8 cellular contexts compared by ENCODE assay signal in genomic region chr14:57390806-57391562, GRCh38. TPM values are rescaled to one million over a fixed set of nuclear protein-coding genes. Genes with fewer than 3 reads are reported as not detected.
DNase-seq lines count a peak whose midpoint lies in the region; ATAC-seq and TF ChIP-seq lines count a peak whose summit lies in the region.

No MANE protein-coding gene starts in this region.

- H3K36me3 Mint-ChIP-seq in activated naive CD4-positive, alpha-beta T cell treated with anti-CD3 and anti-CD28 coated beads, Interleukin-2, amount 50 U/mL, for 24 hours: no peaks in the 10 kb centered on the region

- H3K4me3 Mint-ChIP-seq in activated naive CD4-positive, alpha-beta T cell treated with anti-CD3 and anti-CD28 coated beads, Interleukin-2, amount 50 U/mL, for 24 hours: peak overlapping the region; percentile 97

- no TSS peak for BruUV-seq in Panc1 (replicated peaks; lab: Mats Ljungman, UMichigan)

- in situ Hi-C loops in Panc1 (cut with HindIII; ENCODE audit: low pct_unique_long_range_greater_than_20kb, low sequenced_read_pairs): no loop called here

- no peak for TF ChIP-seq CTCF in AG10803 (conservative IDR thresholded peaks at IDR 0.05; ENCODE audit: low read length)
- TF ChIP-seq CTCF in Panc1 (IDR thresholded peaks at IDR 0.05): no peak
- TF ChIP-seq CTCF in heart right ventricle (IDR thresholded peaks at IDR 0.05): peak in 1 of 9 donors; percentile 24

- H3K27me3 ChIP-seq in Panc1 (ENCODE audit: control insufficient read depth, insufficient read depth, low read length) (no peaks in the 10 kb centered on the region), heart right ventricle (no peaks in the 10 kb centered on the region)

- intact Hi-C loops in Panc1 (cut with micrococcal nuclease; ENCODE audit: unreplicated experiment) (no loop called here), heart right ventricle (cut with DNase I) (loop anchor here in 1 of 10 donors (10.0 kb wide), 1 partner anchor 126 kb away; the partner anchor contains the start of genes AP5M1 and EXOC5), posterior cingulate gyrus (cut with DNase I) (loop anchor here (5.0 kb wide), 1 partner anchor 124 kb away; the partner anchor contains the start of genes AP5M1 and EXOC5)

- no peaks in the 10 kb centered on the region for H3K9me3 Mint-ChIP-seq in activated naive CD4-positive, alpha-beta T cell treated with anti-CD3 and anti-CD28 coated beads, Interleukin-2, amount 50 U/mL, for 24 hours

- DNase-seq in AG10803 (ENCODE audit: low read depth) (peak; percentile 28), Panc1 (ENCODE audit: low read depth, low spot score) (no peak), heart right ventricle (peak; percentile 4 to 35), posterior cingulate gyrus (peak in 8 of 10 donors; percentile 9 to 89 (median 36)), kidney glomerular epithelial cell (lab: John Stamatoyannopoulos, UW) (no peak)

- 0 to 1% methylated on average over 71 to 74 of the region's 75 CpGs for WGBS in heart right ventricle, 2 donors

- no peak overlapping the region for H3K27ac Mint-ChIP-seq in activated naive CD4-positive, alpha-beta T cell treated with anti-CD3 and anti-CD28 coated beads, Interleukin-2, amount 50 U/mL, for 24 hours

- H3K9me3 ChIP-seq in Panc1 (ENCODE audit: control insufficient read depth, insufficient read depth, low read depth, low read length) (no peaks in the 10 kb centered on the region), heart right ventricle (no peaks in the 10 kb centered on the region)

- H3K27me3 Mint-ChIP-seq in activated naive CD4-positive, alpha-beta T cell treated with anti-CD3 and anti-CD28 coated beads, Interleukin-2, amount 50 U/mL, for 24 hours: no peaks in the 10 kb centered on the region

- CTCF ChIA-PET in Panc1 (lab: Charles Lee): no interaction called here

- H3K36me3 ChIP-seq in Panc1 (ENCODE audit: control insufficient read depth, insufficient read depth, low read length) (peaks cover 5% of the 10 kb centered on the region; the same call in 1 of the 2 replicates), heart right ventricle (peaks cover 0 to 13% (median 0%) of the 10 kb centered on the region in 9 donors)

- peaks cover 50% of the 10 kb centered on the region for H3K4me1 Mint-ChIP-seq in activated naive CD4-positive, alpha-beta T cell treated with anti-CD3 and anti-CD28 coated beads, Interleukin-2, amount 50 U/mL, for 24 hours

- H3K4me1 ChIP-seq in Panc1 (ENCODE audit: control insufficient read depth, insufficient read depth, low read length): peaks cover 8% of the 10 kb centered on the region; the same call in 1 of the 2 replicates
- H3K4me1 ChIP-seq in heart right ventricle: peaks cover 3 to 46% (median 37%) of the 10 kb centered on the region in 9 donors

- H3K27ac ChIP-seq in Panc1 (ENCODE audit: low read length): peak overlapping the region; percentile 72
- peak overlapping the region; percentile 38 to 92 (median 88) for H3K27ac ChIP-seq in heart right ventricle

- POLR2A ChIA-PET in Panc1 (lab: Charles Lee): no interaction called here

- H3K4me3 ChIP-seq in AG10803 (ENCODE audit: low read length) (peak overlapping the region; percentile 77), Panc1 (ENCODE audit: low read depth in 2 of 2, low read length in 2 of 2) (peak overlapping the region; percentile 71 to 76), heart right ventricle (peak overlapping the region; percentile 80 to 94 (median 90))

- ATAC-seq in GM18867 (IDR thresholded peaks at IDR 0.05; ENCODE audit: unreplicated experiment): peak; percentile 51
- ATAC-seq in HG03103 (IDR thresholded peaks at IDR 0.05; ENCODE audit: low read depth, unreplicated experiment): peak; percentile 34
- peak; percentile 75 for ATAC-seq in Panc1
- peak; percentile 47 to 86 (median 58) for ATAC-seq in heart right ventricle

RNA-seq across cellular contexts. Expression of gene NAA30, which starts 0.6 kb away (rescaled TPM):
- total RNA-seq in Panc1 (2021; ENCODE audit: unreplicated experiment) (13.1 TPM), heart right ventricle (10 to 100 TPM; 23.5 to 30.7 (median 27.1) TPM)
- 6.6 TPM for polyA plus RNA-seq in Panc1 (2012; ENCODE audit: insufficient read length)
- 1 to 10 TPM; 2.8 to 8.3 TPM for polyA plus RNA-seq in heart right ventricle

Comparison
In these comparisons a context has a peak if more than half of its experiments do, and no peak if none do; other contexts are left out.
1. DNase-seq: peak in AG10803 (single experiment), heart right ventricle (2 of 2) and posterior cingulate gyrus (8 of 10); none in Panc1 (single experiment) and kidney glomerular epithelial cell (single experiment).
2. Peak in every context shown above with its lines, with median percentiles within 50 percentile points of each other: H3K4me3 ChIP-seq and ATAC-seq.